1 cellular context compared by ENCODE assay signal in the genomic region with DNA sequence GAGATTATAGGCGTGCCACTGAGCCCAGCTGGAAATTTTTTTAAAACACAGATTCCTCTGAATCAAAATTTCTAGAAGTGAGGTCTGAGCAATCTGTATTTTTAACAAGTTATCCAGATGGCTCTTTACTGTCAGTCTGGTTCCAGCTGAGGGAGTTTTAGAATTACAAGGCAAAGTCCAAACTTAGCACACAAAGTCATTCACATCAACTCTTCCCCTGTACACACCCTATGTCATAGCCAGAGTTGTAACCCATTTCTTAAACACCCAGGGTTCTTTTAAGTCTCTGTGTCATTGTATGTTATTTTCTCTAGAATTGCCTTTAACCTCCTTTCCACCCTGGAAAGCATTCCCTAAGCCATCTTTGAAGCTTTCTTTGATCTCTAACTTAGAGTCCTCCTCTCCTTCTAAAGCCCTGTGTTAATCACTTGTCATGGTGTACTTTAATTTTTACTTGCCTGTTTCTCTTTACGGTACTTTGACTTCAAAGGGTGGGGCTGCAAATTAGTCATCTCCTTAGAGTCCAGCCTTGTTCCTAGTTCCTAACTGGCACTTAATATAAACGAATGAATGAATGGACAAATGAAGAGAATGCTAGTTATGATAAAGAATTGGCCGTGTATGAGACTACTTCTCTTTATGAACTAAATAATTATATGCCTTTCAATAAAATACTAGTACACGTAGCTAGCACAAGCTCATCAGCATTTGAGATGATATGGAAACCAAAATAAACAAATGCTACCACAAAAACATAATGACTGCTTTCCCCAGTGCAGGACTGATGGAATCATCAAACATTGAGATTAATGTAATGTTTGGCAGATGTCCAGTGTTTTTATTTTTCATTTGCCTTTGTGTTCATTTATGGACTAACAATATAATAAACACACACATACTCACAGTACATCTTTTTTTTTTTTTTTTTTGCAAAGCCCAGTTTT.
TF ChIP-seq lines count a peak whose summit lies in the region.

No MANE protein-coding gene starts in this region.

TF ChIP-seq in GM12878, 131 proteins besides CTCF, POLR2A, EP300 and RAD21 (continued from another document):
- TF ChIP-seq, protein P1, sequence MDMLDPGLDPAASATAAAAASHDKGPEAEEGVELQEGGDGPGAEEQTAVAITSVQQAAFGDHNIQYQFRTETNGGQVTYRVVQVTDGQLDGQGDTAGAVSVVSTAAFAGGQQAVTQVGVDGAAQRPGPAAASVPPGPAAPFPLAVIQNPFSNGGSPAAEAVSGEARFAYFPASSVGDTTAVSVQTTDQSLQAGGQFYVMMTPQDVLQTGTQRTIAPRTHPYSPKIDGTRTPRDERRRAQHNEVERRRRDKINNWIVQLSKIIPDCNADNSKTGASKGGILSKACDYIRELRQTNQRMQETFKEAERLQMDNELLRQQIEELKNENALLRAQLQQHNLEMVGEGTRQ (IDR thresholded peaks at IDR 0.05; ENCODE audit: borderline replicate concordance, low read depth, low read length) = no peak
- TF ChIP-seq ZSCAN29 (IDR thresholded peaks at IDR 0.05) (no peak), JUND (IDR thresholded peaks at IDR 0.05; ENCODE audit: low read depth, low read length) (no peak), NR2C1 (IDR thresholded peaks at IDR 0.05) (no peak), ZNF24 (IDR thresholded peaks at IDR 0.05) (peak; percentile 62; the same call in 1 of the 2 replicates), ZNF274 (IDR thresholded peaks at IDR 0.05; ENCODE audit: insufficient read depth, insufficient read length) (no peak), EGR1 (IDR thresholded peaks at IDR 0.05; ENCODE audit: borderline replicate concordance in 1 of 2, low read depth in 2 of 2, low read length in 2 of 2) (no peak), ESRRA (IDR thresholded peaks at IDR 0.05; ENCODE audit: low read length) (no peak), TCF7 (IDR thresholded peaks at IDR 0.05; ENCODE audit: borderline replicate concordance) (0 out of 2 replicates have a peak, but pooled peaks have one; percentile 9), NRF1 (conservative IDR thresholded peaks at IDR 0.05; ENCODE audit: low read depth, low read length) (no peak)
- TF ChIP-seq, protein P2, sequence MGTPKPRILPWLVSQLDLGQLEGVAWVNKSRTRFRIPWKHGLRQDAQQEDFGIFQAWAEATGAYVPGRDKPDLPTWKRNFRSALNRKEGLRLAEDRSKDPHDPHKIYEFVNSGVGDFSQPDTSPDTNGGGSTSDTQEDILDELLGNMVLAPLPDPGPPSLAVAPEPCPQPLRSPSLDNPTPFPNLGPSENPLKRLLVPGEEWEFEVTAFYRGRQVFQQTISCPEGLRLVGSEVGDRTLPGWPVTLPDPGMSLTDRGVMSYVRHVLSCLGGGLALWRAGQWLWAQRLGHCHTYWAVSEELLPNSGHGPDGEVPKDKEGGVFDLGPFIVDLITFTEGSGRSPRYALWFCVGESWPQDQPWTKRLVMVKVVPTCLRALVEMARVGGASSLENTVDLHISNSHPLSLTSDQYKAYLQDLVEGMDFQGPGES (IDR thresholded peaks at IDR 0.05) = no peak
- TF ChIP-seq, protein P3, sequence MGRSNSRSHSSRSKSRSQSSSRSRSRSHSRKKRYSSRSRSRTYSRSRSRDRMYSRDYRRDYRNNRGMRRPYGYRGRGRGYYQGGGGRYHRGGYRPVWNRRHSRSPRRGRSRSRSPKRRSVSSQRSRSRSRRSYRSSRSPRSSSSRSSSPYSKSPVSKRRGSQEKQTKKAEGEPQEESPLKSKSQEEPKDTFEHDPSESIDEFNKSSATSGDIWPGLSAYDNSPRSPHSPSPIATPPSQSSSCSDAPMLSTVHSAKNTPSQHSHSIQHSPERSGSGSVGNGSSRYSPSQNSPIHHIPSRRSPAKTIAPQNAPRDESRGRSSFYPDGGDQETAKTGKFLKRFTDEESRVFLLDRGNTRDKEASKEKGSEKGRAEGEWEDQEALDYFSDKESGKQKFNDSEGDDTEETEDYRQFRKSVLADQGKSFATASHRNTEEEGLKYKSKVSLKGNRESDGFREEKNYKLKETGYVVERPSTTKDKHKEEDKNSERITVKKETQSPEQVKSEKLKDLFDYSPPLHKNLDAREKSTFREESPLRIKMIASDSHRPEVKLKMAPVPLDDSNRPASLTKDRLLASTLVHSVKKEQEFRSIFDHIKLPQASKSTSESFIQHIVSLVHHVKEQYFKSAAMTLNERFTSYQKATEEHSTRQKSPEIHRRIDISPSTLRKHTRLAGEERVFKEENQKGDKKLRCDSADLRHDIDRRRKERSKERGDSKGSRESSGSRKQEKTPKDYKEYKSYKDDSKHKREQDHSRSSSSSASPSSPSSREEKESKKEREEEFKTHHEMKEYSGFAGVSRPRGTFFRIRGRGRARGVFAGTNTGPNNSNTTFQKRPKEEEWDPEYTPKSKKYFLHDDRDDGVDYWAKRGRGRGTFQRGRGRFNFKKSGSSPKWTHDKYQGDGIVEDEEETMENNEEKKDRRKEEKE (IDR thresholded peaks at IDR 0.05) = no peak
- TF ChIP-seq, protein P4, sequence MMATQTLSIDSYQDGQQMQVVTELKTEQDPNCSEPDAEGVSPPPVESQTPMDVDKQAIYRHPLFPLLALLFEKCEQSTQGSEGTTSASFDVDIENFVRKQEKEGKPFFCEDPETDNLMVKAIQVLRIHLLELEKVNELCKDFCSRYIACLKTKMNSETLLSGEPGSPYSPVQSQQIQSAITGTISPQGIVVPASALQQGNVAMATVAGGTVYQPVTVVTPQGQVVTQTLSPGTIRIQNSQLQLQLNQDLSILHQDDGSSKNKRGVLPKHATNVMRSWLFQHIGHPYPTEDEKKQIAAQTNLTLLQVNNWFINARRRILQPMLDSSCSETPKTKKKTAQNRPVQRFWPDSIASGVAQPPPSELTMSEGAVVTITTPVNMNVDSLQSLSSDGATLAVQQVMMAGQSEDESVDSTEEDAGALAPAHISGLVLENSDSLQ (IDR thresholded peaks at IDR 0.05) = 0 out of 2 replicates have a peak, but pooled peaks have one; percentile 9
TF ChIP-seq in GM12878: peak in this region for 3.
